Comparison of ENCODE assay signal across 13 cellular contexts in the genomic region with DNA sequence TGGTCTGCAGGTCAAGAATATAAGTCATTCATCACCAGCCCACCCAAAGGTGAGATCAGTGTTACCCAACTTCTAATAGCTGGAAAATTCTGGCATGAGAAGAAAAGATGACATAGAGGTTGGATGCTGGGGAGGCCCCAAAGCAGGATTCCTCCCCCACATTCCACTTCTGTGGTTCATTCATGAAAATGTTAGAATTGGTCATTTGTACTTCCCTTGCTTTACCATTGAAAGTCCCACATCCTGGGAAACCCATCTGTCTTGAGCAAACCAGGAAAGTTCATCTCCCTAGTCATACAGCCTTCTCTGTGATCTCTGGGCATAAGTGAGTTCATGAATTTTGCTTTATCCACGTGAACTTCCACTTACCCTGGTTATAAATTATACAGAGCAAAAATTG.
"Had no signal": no experiment of that assay in that cellular context is flagged by ENCODE, and none has a peak within 500 bp of the region (broad histone marks: within the 10 kb centered on the region; RNA-seq: fewer than 3 reads in every experiment).

No MANE protein-coding gene starts in this region.

- H3K27ac ChIP-seq: esophagus muscularis mucosa, hepatocyte, ovary, thoracic aorta had no signal

- H2AFZ ChIP-seq: hepatocyte had no signal

- H3K79me2 ChIP-seq: hepatocyte had no signal

- H3K9me3 ChIP-seq: esophagus muscularis mucosa, ovary, thoracic aorta had no signal

- H3K4me3 ChIP-seq: esophagus muscularis mucosa, hepatocyte, ovary, thoracic aorta had no signal

- H3K4me1 ChIP-seq: esophagus muscularis mucosa had no signal

- DNase-seq: activated CD4-positive, alpha-beta T cell treated with anti-CD3 and anti-CD28 coated beads for 48 hours; activated CD8-positive, alpha-beta memory T cell treated with anti-CD3 and anti-CD28 coated beads for 24 hours; activated naive CD4-positive, alpha-beta T cell treated with anti-CD3 and anti-CD28 coated beads for 36 hours; dermis blood vessel endothelial cell; endodermal cell; ovary; retina; stimulated activated CD4-positive, alpha-beta T cell treated with anti-CD3 and anti-CD28 coated beads, Interleukin-4, amount 100 ng/mL, for 4 hours; stimulated activated naive CD8-positive, alpha-beta T cell treated with anti-CD3 and anti-CD28 coated beads, Interleukin-15, amount 100 ng/mL, for 72 hours had no signal

- H3K4me2 ChIP-seq: hepatocyte had no signal

- H3K27me3 ChIP-seq: hepatocyte, ovary had no signal

- ATAC-seq: stimulated activated naive CD8-positive, alpha-beta T cell treated with anti-CD3 and anti-CD28 coated beads, Interleukin-15, amount 100 ng/mL, for 72 hours; WTC11 had no signal

- H3K36me3 ChIP-seq: esophagus muscularis mucosa, ovary, thoracic aorta had no signal
